In the genomic region with DNA sequence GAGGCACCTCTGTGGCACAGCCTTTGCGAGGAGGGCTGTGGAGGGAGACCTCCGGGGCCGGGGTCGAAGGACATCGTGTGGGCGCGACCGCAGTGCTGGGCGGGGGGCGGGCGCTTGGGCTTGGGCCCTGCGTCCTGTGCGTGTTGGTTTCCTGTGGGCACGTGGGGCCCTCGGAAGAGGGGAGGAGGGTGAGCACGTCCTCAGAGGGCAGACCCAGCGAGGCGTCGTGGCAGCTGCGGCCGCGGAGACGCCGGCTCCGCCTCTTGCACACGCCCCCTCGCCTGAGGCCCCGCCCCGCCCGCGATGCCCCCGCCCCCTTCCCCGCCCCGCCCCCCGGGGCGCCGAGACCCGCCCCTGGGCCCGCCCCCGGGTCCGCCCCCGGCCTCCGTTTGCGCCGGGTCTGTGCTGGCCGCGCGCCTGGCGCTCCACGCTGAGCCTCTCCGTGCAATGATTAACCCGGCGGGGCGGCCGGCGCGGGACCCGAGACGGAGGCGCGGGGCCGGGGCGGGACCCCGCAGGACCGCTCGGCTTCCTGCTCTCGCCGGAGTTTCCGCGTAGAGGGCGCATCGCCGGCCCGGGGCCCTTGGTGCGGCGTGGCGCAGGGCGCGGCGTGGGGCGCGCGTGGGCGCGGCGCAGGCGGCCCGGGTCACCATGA, we compare ENCODE assay signal across 8 cellular contexts. TPM values are rescaled to one million over a fixed set of nuclear protein-coding genes. Genes with fewer than 3 reads are reported as not detected.
DNase-seq lines count a peak whose midpoint lies in the region; ATAC-seq and TF ChIP-seq lines count a peak whose summit lies in the region.

A gene with protein sequence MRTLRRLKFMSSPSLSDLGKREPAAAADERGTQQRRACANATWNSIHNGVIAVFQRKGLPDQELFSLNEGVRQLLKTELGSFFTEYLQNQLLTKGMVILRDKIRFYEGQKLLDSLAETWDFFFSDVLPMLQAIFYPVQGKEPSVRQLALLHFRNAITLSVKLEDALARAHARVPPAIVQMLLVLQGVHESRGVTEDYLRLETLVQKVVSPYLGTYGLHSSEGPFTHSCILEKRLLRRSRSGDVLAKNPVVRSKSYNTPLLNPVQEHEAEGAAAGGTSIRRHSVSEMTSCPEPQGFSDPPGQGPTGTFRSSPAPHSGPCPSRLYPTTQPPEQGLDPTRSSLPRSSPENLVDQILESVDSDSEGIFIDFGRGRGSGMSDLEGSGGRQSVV (plus strand): TSS at position 381 of the 655 bp plus-strand sequence. CDS start 271 bp downstream, at position 652.

- ATAC-seq in HG03064 (IDR thresholded peaks at IDR 0.05; ENCODE audit: low read depth, unreplicated experiment), result peak; percentile 62

- no peaks in the 10 kb centered on the region for H3K9me3 ChIP-seq in NT2/D1 (ENCODE audit: insufficient read depth, low read length)
- H3K9me3 ChIP-seq in mucosa of stomach (ENCODE audit: control insufficient read depth, low read length), result no peaks in the 10 kb centered on the region

- H3K9ac ChIP-seq in NT2/D1 (ENCODE audit: insufficient read length, low read depth) (peak within 1 kb of the TSS; percentile 79), mucosa of stomach (ENCODE audit: low read length) (peak within 1 kb of the TSS; percentile 61)

- peak within 1 kb of the TSS; percentile 65 for H3K4me3 ChIP-seq in NT2/D1 (ENCODE audit: insufficient read length, low read depth)
- H3K4me3 ChIP-seq in epithelial cell of proximal tubule (ENCODE audit: low read depth, low read length), result peak within 1 kb of the TSS; percentile 71
- H3K4me3 ChIP-seq in mucosa of stomach (ENCODE audit: low read length), result peak within 1 kb of the TSS; percentile 1

- H3K27me3 ChIP-seq in NT2/D1 (ENCODE audit: insufficient read depth, insufficient read length), result peaks cover 22% of the 10 kb centered on the region
- H3K27me3 ChIP-seq in mucosa of stomach (ENCODE audit: control insufficient read depth, insufficient read depth, low read length), result peaks cover 4% of the 10 kb centered on the region

- TF ChIP-seq CTCF in epithelial cell of proximal tubule (conservative IDR thresholded peaks at IDR 0.05; ENCODE audit: low read depth, low read length), result no peak

- DNase-seq in NCI-H510A treated with DMSO at 0.1 percent for 48 hours (lab: John Stamatoyannopoulos, UW), result peak; percentile 9
- DNase-seq in NCI-H510A (lab: John Stamatoyannopoulos, UW), result no peak
- DNase-seq in NT2/D1 (ENCODE audit: low read depth, low spot score), result no peak
- peak; percentile 87 for DNase-seq in activated CD8-positive, alpha-beta memory T cell treated with anti-CD3 and anti-CD28 coated beads, Interleukin-2, amount 50 U/mL, for 48 hours
- no peak for DNase-seq in epithelial cell of proximal tubule (ENCODE audit: low read depth)
- DNase-seq in stimulated activated CD8-positive, alpha-beta memory T cell treated with anti-CD3 and anti-CD28 coated beads, Interleukin-7, amount 100 ng/mL, for 1 hour (ENCODE audit: low read depth in 2 of 2), result peak; percentile 60 to 65

- H3K36me3 ChIP-seq in NT2/D1 (ENCODE audit: insufficient read depth, insufficient read length, low read length), result peaks cover 21% of the 10 kb centered on the region
- H3K36me3 ChIP-seq in mucosa of stomach (ENCODE audit: control insufficient read depth, insufficient read depth, low read length), result no peaks in the 10 kb centered on the region

- H3K4me1 ChIP-seq in NT2/D1 (ENCODE audit: insufficient read depth, insufficient read length) (peaks cover 20% of the 10 kb centered on the region), mucosa of stomach (ENCODE audit: control insufficient read depth, insufficient read depth, low read length) (peaks cover 29% of the 10 kb centered on the region)

RNA-seq across cellular contexts. Expression of the gene that starts here (rescaled TPM):
- 9.1 and 12.9 TPM in 2 replicates for total RNA-seq in epithelial cell of proximal tubule

Comparison
In these comparisons a context has a peak if more than half of its experiments do, and no peak if none do; other contexts are left out.
1. DNase-seq: peak in NCI-H510A treated with DMSO at 0.1 percent for 48 hours (single experiment), activated CD8-positive, alpha-beta memory T cell treated with anti-CD3 and anti-CD28 coated beads, Interleukin-2, amount 50 U/mL, for 48 hours (single experiment) and stimulated activated CD8-positive, alpha-beta memory T cell treated with anti-CD3 and anti-CD28 coated beads, Interleukin-7, amount 100 ng/mL, for 1 hour (2 of 2); none in NCI-H510A (single experiment), NT2/D1 (single experiment) and epithelial cell of proximal tubule (single experiment).
2. H3K4me3 ChIP-seq: peak in every context shown above with its lines; median percentile 71 in epithelial cell of proximal tubule; 65 in NT2/D1; 1 in mucosa of stomach.